Comparison of ENCODE assay signal across 15 cellular contexts in genomic region chr11:47033439-47033838, GRCh38.
DNase-seq lines count a peak whose midpoint lies in the region; ATAC-seq and TF ChIP-seq lines count a peak whose summit lies in the region.
"Had no signal": no experiment of that assay in that cellular context is flagged by ENCODE, and none has a peak within 500 bp of the region (broad histone marks: within the 10 kb centered on the region; RNA-seq: fewer than 3 reads in every experiment).

No MANE protein-coding gene starts in this region.

- H3K4me1 ChIP-seq in iPS-20b (ENCODE audit: insufficient read depth, low read length) = peaks cover 11% of the 10 kb centered on the region; the same call in 1 of the 2 replicates
- H3K4me1 ChIP-seq in endodermal cell (ENCODE audit: control insufficient read depth, insufficient read depth, low read length) = peaks cover 6% of the 10 kb centered on the region

- H3K27me3 ChIP-seq in iPS-20b (ENCODE audit: insufficient read depth, low read length) = no peaks in the 10 kb centered on the region
- no peaks in the 10 kb centered on the region for H3K27me3 ChIP-seq in endodermal cell (ENCODE audit: control insufficient read depth, insufficient read depth, low read length, poor library complexity, severe bottlenecking)
- no peaks in the 10 kb centered on the region for H3K27me3 ChIP-seq in CD4-positive, alpha-beta T cell (ENCODE audit: control insufficient read depth, insufficient read depth, low read length)

- intact Hi-C loops in CD4-positive, alpha-beta T cell (cut with DNase I, micrococcal nuclease) = no loop called here

- H3K27ac ChIP-seq in iPS-20b (ENCODE audit: low read length) (no peak overlapping the region), endodermal cell (ENCODE audit: low read depth, low read length) (no peak overlapping the region)
- no peak overlapping the region for H3K27ac ChIP-seq in CD4-positive, alpha-beta T cell (ENCODE audit: low read depth, low read length)
- H3K27ac ChIP-seq: KMS-11 had no signal

- POLR2A ChIA-PET in CD4-positive, alpha-beta T cell (lab: Charles Lee) = no interaction called here

- H3K27ac Mint-ChIP-seq in endodermal cell = no peak overlapping the region
- no peak overlapping the region for H3K27ac Mint-ChIP-seq in CD4-positive, alpha-beta T cell
- H3K27ac Mint-ChIP-seq: CD8-positive, alpha-beta memory T cell; T-helper 1 cell treated with Interleukin-12 subunit alpha and Interleukin-12 subunit beta and Interleukin-4 antibody, amounts not matched to agents 30 μg/mL and 1 μg/mL, for 36 hours had no signal

- H3K9ac ChIP-seq in iPS-20b (ENCODE audit: low read depth, low read length) (no peak overlapping the region), endodermal cell (ENCODE audit: extremely low read depth, low read length, poor library complexity, severe bottlenecking) (no peak overlapping the region)
- H3K9ac ChIP-seq: KMS-11 had no signal

- peaks cover 8% of the 10 kb centered on the region for H3K4me1 Mint-ChIP-seq in endodermal cell
- H3K4me1 Mint-ChIP-seq in CD4-positive, alpha-beta T cell (ENCODE audit: low read depth) = no peaks in the 10 kb centered on the region
- H3K4me1 Mint-ChIP-seq: CD8-positive, alpha-beta memory T cell had no signal

- H3K4me3 ChIP-seq in AG10803 (ENCODE audit: low read length) = no peak overlapping the region
- no peak overlapping the region for H3K4me3 ChIP-seq in HFF-Myc (replicated peaks; ENCODE audit: low read depth, low read length)
- H3K4me3 ChIP-seq in iPS-20b (ENCODE audit: low read length) = 0 out of 2 replicates have a peak overlapping the region, but pooled peaks have one; percentile 18
- no peak overlapping the region for H3K4me3 ChIP-seq in endodermal cell (ENCODE audit: low read length)

- TF ChIP-seq CTCF in AG10803 (conservative IDR thresholded peaks at IDR 0.05; ENCODE audit: low read length) (no peak), HFF-Myc (IDR thresholded peaks at IDR 0.05; ENCODE audit: low read depth, low read length, missing control alignments) (no peak), endodermal cell (conservative IDR thresholded peaks at IDR 0.05) (no peak)
- no peak for TF ChIP-seq CTCF in CD4-positive, alpha-beta T cell (IDR thresholded peaks at IDR 0.05)

- H3K36me3 ChIP-seq in iPS-20b (ENCODE audit: insufficient read depth, low read depth, low read length) (no peaks in the 10 kb centered on the region), endodermal cell (ENCODE audit: control insufficient read depth, insufficient read depth, low read length) (no peaks in the 10 kb centered on the region)

- no peaks in the 10 kb centered on the region for H3K9me3 ChIP-seq in iPS-20b (ENCODE audit: insufficient read depth, low read depth, low read length)
- no peaks in the 10 kb centered on the region for H3K9me3 ChIP-seq in endodermal cell (ENCODE audit: control insufficient read depth, low read length)
- H3K9me3 ChIP-seq in CD4-positive, alpha-beta T cell (ENCODE audit: control insufficient read depth, low read length) = no peaks in the 10 kb centered on the region

- DNase-seq in AG10803 (ENCODE audit: low read depth) = peak; percentile 62
- peak; percentile 59 for DNase-seq in HFF-Myc (ENCODE audit: extremely low read depth, low read depth)
- DNase-seq in retina = no peak
- DNase-seq in activated CD4-positive, alpha-beta T cell treated with anti-CD3 and anti-CD28 coated beads, Interleukin-2, amount 50 U/mL, for 48 hours = no peak
- no peak for DNase-seq in endodermal cell
- DNase-seq in CD4-positive, alpha-beta T cell = no peak
- DNase-seq: CD8-positive, alpha-beta memory T cell; DND-41; NCI-H1092 treated with DMSO at 0.1 percent for 48 hours; NCI-H1694 treated with DMSO at 0.1 percent for 48 hours; RPMI8226 had no signal

- ATAC-seq in SK-N-SH treated with all-trans-retinoic acid at 6 μM for 48 hours = no peak
- no peak for ATAC-seq in CD4-positive, alpha-beta T cell (ENCODE audit: poor library complexity)

- H3K4me3 Mint-ChIP-seq in endodermal cell = no peak overlapping the region
- no peak overlapping the region for H3K4me3 Mint-ChIP-seq in CD4-positive, alpha-beta T cell
- H3K4me3 Mint-ChIP-seq: CD8-positive, alpha-beta memory T cell; T-helper 1 cell treated with Interleukin-12 subunit alpha and Interleukin-12 subunit beta and Interleukin-4 antibody, amounts not matched to agents 30 μg/mL and 1 μg/mL, for 36 hours had no signal

- CTCF ChIA-PET in CD4-positive, alpha-beta T cell (lab: Charles Lee) = no interaction called here

- no peaks in the 10 kb centered on the region for H3K9me3 Mint-ChIP-seq in endodermal cell
- H3K9me3 Mint-ChIP-seq in CD4-positive, alpha-beta T cell = no peaks in the 10 kb centered on the region
- H3K9me3 Mint-ChIP-seq: CD8-positive, alpha-beta memory T cell; T-helper 1 cell treated with Interleukin-12 subunit alpha and Interleukin-12 subunit beta and Interleukin-4 antibody, amounts not matched to agents 30 μg/mL and 1 μg/mL, for 36 hours had no signal

- WGBS in endodermal cell (ENCODE audit: insufficient coverage in 1 of 2, insufficient read length in 1 of 2), 2 experiments = 55 to 62% methylated on average over 1 to 2 of the region's 2 CpGs

- no peaks in the 10 kb centered on the region for H3K27me3 Mint-ChIP-seq in endodermal cell (ENCODE audit: insufficient read depth)
- H3K27me3 Mint-ChIP-seq in CD4-positive, alpha-beta T cell = no peaks in the 10 kb centered on the region

- H3K36me3 Mint-ChIP-seq in endodermal cell (ENCODE audit: low read depth) = peaks cover 1% of the 10 kb centered on the region
- H3K36me3 Mint-ChIP-seq in CD4-positive, alpha-beta T cell (ENCODE audit: low read depth) = peaks cover 7% of the 10 kb centered on the region

TF ChIP-seq in SK-N-SH treated with all-trans-retinoic acid at 6 μM for 48 hours, 23 proteins besides CTCF, POLR2A, EP300 and RAD21:
- TF ChIP-seq POU6F1 (CRISPR knock-in tag; IDR thresholded peaks at IDR 0.05; ENCODE audit: borderline replicate concordance, low read depth) (no peak), TCF4 (CRISPR knock-in tag; IDR thresholded peaks at IDR 0.05; ENCODE audit: borderline replicate concordance) (peak; percentile 49; the same call in 1 of the 2 replicates)

Comparison
In these comparisons a context has a peak if more than half of its experiments do, and no peak if none do; other contexts are left out.
1. DNase-seq: peak in AG10803 (single experiment) and HFF-Myc (single experiment); none in retina (single experiment), activated CD4-positive, alpha-beta T cell treated with anti-CD3 and anti-CD28 coated beads, Interleukin-2, amount 50 U/mL, for 48 hours (0 of 2), endodermal cell (single experiment) and CD4-positive, alpha-beta T cell (0 of 10).